19 cellular contexts compared by ENCODE assay signal in genomic region chr3:179056326-179056725, GRCh38. TPM values are rescaled to one million over a fixed set of nuclear protein-coding genes. Genes with fewer than 3 reads are reported as not detected.
DNase-seq lines count a peak whose midpoint lies in the region; ATAC-seq, FAIRE-seq and TF ChIP-seq lines count a peak whose summit lies in the region.
"Had no signal": no experiment of that assay in that cellular context is flagged by ENCODE, and none has a peak within 500 bp of the region (broad histone marks: within the 10 kb centered on the region; RNA-seq: fewer than 3 reads in every experiment).

No MANE protein-coding gene starts in this region.

- no peaks in the 10 kb centered on the region for H3K4me1 ChIP-seq in HepG2 (ENCODE audit: insufficient read depth, low read length)
- H3K4me1 ChIP-seq: Caco-2 had no signal

- peaks cover 4% of the 10 kb centered on the region for H3K4me1 Mint-ChIP-seq in activated naive CD8-positive, alpha-beta T cell treated with anti-CD3 and anti-CD28 coated beads, Interleukin-2, amount 50 U/mL, for 24 hours

- DNase-seq in EH (ENCODE audit: low read depth): peak; percentile 21
- DNase-seq in RPMI7951 (ENCODE audit: low read depth): peak; percentile 95
- DNase-seq in foreskin melanocyte: peak; percentile 84
- no peak for DNase-seq in HepG2 (ENCODE audit: low spot score)
- no peak for DNase-seq in D341Med (ENCODE audit: low spot score)
- DNase-seq in activated naive CD8-positive, alpha-beta T cell treated with anti-CD3 and anti-CD28 coated beads, Interleukin-2, amount 50 U/mL, for 24 hours: no peak
- DNase-seq: 8988T; C1 segment of cervical spinal cord; Caco-2; CD8-positive, alpha-beta T cell; DMS 273 treated with DMSO at 0.1 percent for 48 hours; DMS79; GF-D8; GM23248; H7; HCEC 1CT had no signal

- H3K27me3 Mint-ChIP-seq in activated naive CD8-positive, alpha-beta T cell treated with anti-CD3 and anti-CD28 coated beads, Interleukin-2, amount 50 U/mL, for 24 hours: no peaks in the 10 kb centered on the region

- 100% methylated on average over 1 of the region's 8 CpGs for WGBS in HepG2 (ENCODE audit: low lambda C conversion rate)

- H3K9me3 Mint-ChIP-seq in activated naive CD8-positive, alpha-beta T cell treated with anti-CD3 and anti-CD28 coated beads, Interleukin-2, amount 50 U/mL, for 24 hours: peaks cover 7% of the 10 kb centered on the region
- H3K9me3 Mint-ChIP-seq: CD8-positive, alpha-beta T cell had no signal

- H3K9me3 ChIP-seq in HepG2 (ENCODE audit: low read length): no peaks in the 10 kb centered on the region
- H3K9me3 ChIP-seq: Caco-2 had no signal

- no peak overlapping the region for H3K4me3 ChIP-seq in HepG2 (replicated peaks in 1 of 3; ENCODE audit: insufficient read depth in 1 of 3, low read depth in 2 of 3, low read length in 3 of 3)
- H3K4me3 ChIP-seq: GM23248 had no signal

- H3K36me3 Mint-ChIP-seq in activated naive CD8-positive, alpha-beta T cell treated with anti-CD3 and anti-CD28 coated beads, Interleukin-2, amount 50 U/mL, for 24 hours (ENCODE audit: low read depth): peaks cover 24% of the 10 kb centered on the region

- POLR2A ChIA-PET in HepG2 (lab: Yijun Ruan, JAX): no interaction called here

- no peak overlapping the region for H3K4me3 Mint-ChIP-seq in activated naive CD8-positive, alpha-beta T cell treated with anti-CD3 and anti-CD28 coated beads, Interleukin-2, amount 50 U/mL, for 24 hours
- H3K4me3 Mint-ChIP-seq: CD8-positive, alpha-beta T cell had no signal

- no peak overlapping the region for H3K9ac ChIP-seq in HepG2 (ENCODE audit: insufficient read depth, low read depth, low read length)
- H3K9ac ChIP-seq: GM23248 had no signal

- H2AFZ ChIP-seq in HepG2 (ENCODE audit: low read length): no peak overlapping the region
- H2AFZ ChIP-seq: GM23248 had no signal

- H3K27ac ChIP-seq in HepG2 (ENCODE audit: extremely low read length, insufficient read depth, low read length): no peak overlapping the region
- H3K27ac ChIP-seq: GM23248 had no signal

- no peak for TF ChIP-seq POLR2A in HepG2 (IDR thresholded peaks at IDR 0.05; ENCODE audit: insufficient read depth in 1 of 2, low read depth in 2 of 2, low read length in 2 of 2)

- peaks cover 31% of the 10 kb centered on the region for H3K79me2 ChIP-seq in HepG2 (ENCODE audit: insufficient read depth, low read length)

- H3K27me3 ChIP-seq in HepG2 (ENCODE audit: control insufficient read depth in 1 of 2, insufficient read depth in 2 of 2, low read length in 2 of 2): no peaks in the 10 kb centered on the region

- FAIRE-seq in HepG2 (lab: Jason Lieb, UNC): no peak
- FAIRE-seq: D721Med, GM12891, H1 had no signal

- 0 out of 5 replicates have a peak, but pooled peaks cover 0 to 2% of the 10 kb centered on the region in 2 experiments for H3K36me3 ChIP-seq in HepG2 (replicated peaks in 1 of 2; ENCODE audit: control insufficient read depth in 1 of 2, insufficient read depth in 2 of 2, low read length in 2 of 2)

- intact Hi-C loops in HepG2 (cut with micrococcal nuclease; ENCODE audit: unreplicated experiment): no loop called here

- TF ChIP-seq EP300 in HepG2 (IDR thresholded peaks at IDR 0.05; ENCODE audit: low read depth in 2 of 2, low read length in 2 of 2): no peak
- TF ChIP-seq EP300 in HepG2 (CRISPR knock-in tag; IDR thresholded peaks at IDR 0.05; ENCODE audit: borderline replicate concordance): no peak

- H3K27ac Mint-ChIP-seq in activated naive CD8-positive, alpha-beta T cell treated with anti-CD3 and anti-CD28 coated beads, Interleukin-2, amount 50 U/mL, for 24 hours: no peak overlapping the region
- H3K27ac Mint-ChIP-seq: CD8-positive, alpha-beta T cell had no signal

- no TSS peak for BruUV-seq in HepG2 (replicated peaks; lab: Mats Ljungman, UMichigan)

- in situ Hi-C loops in HepG2 (cut with HindIII; ENCODE audit: extremely low pct_ligation_motif_present, low pct_unique_long_range_greater_than_20kb): no loop called here

- no peaks in the 10 kb centered on the region for H4K20me1 ChIP-seq in HepG2 (ENCODE audit: insufficient read depth, low read length)

- TF ChIP-seq RAD21 in HepG2 (CRISPR knock-in tag; IDR thresholded peaks at IDR 0.05): no peak

- CTCF ChIA-PET in HepG2 (lab: Yijun Ruan, JAX; ENCODE audit: low intra/inter-chr PET ratio, low total read pairs): no interaction called here

- H3K4me2 ChIP-seq in HepG2 (ENCODE audit: low read depth, low read length): no peak overlapping the region

- no peak for ATAC-seq in HepG2
- ATAC-seq in activated naive CD8-positive, alpha-beta T cell treated with anti-CD3 and anti-CD28 coated beads, Interleukin-2, amount 50 U/mL, for 24 hours: no peak
- ATAC-seq: CD8-positive, alpha-beta T cell had no signal

- no peak for TF ChIP-seq CTCF in HepG2 (CRISPR knock-in tag; IDR thresholded peaks at IDR 0.05)

TF ChIP-seq in HepG2, 621 proteins besides CTCF, POLR2A, EP300 and RAD21 (continues in another document):
- TF ChIP-seq ZNF207 (IDR thresholded peaks at IDR 0.05; ENCODE audit: borderline replicate concordance) (no peak), ATF7 (IDR thresholded peaks at IDR 0.05) (no peak), ATF7 (CRISPR knock-in tag; IDR thresholded peaks at IDR 0.05) (no peak), THAP7 (CRISPR knock-in tag; IDR thresholded peaks at IDR 0.05) (no peak), IRX3 (CRISPR knock-in tag; IDR thresholded peaks at IDR 0.05; ENCODE audit: borderline replicate concordance, low read depth) (no peak), ARID3A (IDR thresholded peaks at IDR 0.05; ENCODE audit: low read depth, low read length) (no peak), WIZ (CRISPR knock-in tag; IDR thresholded peaks at IDR 0.05) (no peak), ZFP37 (CRISPR knock-in tag; IDR thresholded peaks at IDR 0.05; ENCODE audit: borderline replicate concordance) (no peak), CBX5 (CRISPR knock-in tag; IDR thresholded peaks at IDR 0.05; ENCODE audit: borderline replicate concordance) (no peak), NONO (IDR thresholded peaks at IDR 0.05) (no peak), NONO (CRISPR knock-in tag; conservative IDR thresholded peaks at IDR 0.05) (no peak), DNMT1 (CRISPR knock-in tag; IDR thresholded peaks at IDR 0.05) (no peak)

RNA-seq across cellular contexts. Expression of gene ZMAT3, which starts 15.3 kb away (rescaled TPM):
- total RNA-seq in RPMI7951 (2014; rRNA removed; shearing (Covaris generic)): 5.1 and 5.8 TPM in 2 replicates
- total RNA-seq in HepG2 (2016; rRNA removed; fragmentation: Illumina TruSeq; extraction: Trizol): 11.4 and 19.4 TPM in 2 replicates
- 0.91 and 1.2 TPM in 2 replicates for total RNA-seq in HepG2 (2016; cell fraction: cytosol; rRNA removed; fragmentation: Illumina TruSeq; extraction: Trizol; ENCODE audit: low read depth)
- total RNA-seq in HepG2 (2016; cell fraction: insoluble cytoplasmic fraction; rRNA removed; fragmentation: Illumina TruSeq; extraction: Trizol): 10.6 and 18.6 TPM in 2 replicates
- total RNA-seq in HepG2 (2016; cell fraction: membrane; rRNA removed; fragmentation: Illumina TruSeq; extraction: Trizol): 6.8 and 7.8 TPM in 2 replicates
- total RNA-seq in HepG2 (2016; cell fraction: nucleus; rRNA removed; fragmentation: Illumina TruSeq; extraction: Trizol): 17.8 and 18.6 TPM in 2 replicates
- polyA plus RNA-seq in HepG2 (2011; rRNA removed): 9.7 and 11.7 TPM in 2 replicates
- 7.1 and 7.5 TPM in 2 replicates for polyA plus RNA-seq in HepG2 (2011; cell fraction: cytosol; rRNA removed)
- polyA plus RNA-seq in HepG2 (2011; cell fraction: nucleus; rRNA removed): 7.9 and 8.6 TPM in 2 replicates
- 7.2 and 8.8 TPM in 2 replicates for polyA plus RNA-seq in HepG2 (2012)
- polyA plus RNA-seq in HepG2 (2016; cell fraction: cytosol; fragmentation: Illumina TruSeq; extraction: Trizol; ENCODE audit: low read depth): 0.79 and 1.1 TPM in 2 replicates
- polyA plus RNA-seq in HepG2 (2016; cell fraction: insoluble cytoplasmic fraction; fragmentation: Illumina TruSeq; extraction: Trizol; ENCODE audit: low read depth): 19.4 and 19.5 TPM in 2 replicates
- 3.4 and 3.7 TPM in 2 replicates for polyA plus RNA-seq in HepG2 (2016; cell fraction: membrane; fragmentation: Illumina TruSeq; extraction: Trizol; ENCODE audit: low read depth)
- 16.4 and 17.0 TPM in 2 replicates for polyA plus RNA-seq in HepG2 (2016; cell fraction: nucleus; fragmentation: Illumina TruSeq; extraction: Trizol; ENCODE audit: insufficient read depth, low read depth)
- 24.1 and 69.6 TPM in 2 replicates for polyA minus RNA-seq in HepG2 (2011; rRNA and poly(A)+ RNA removed; ENCODE audit: low replicate concordance)
- 25.8 and 27.9 TPM in 2 replicates for polyA minus RNA-seq in HepG2 (2011; cell fraction: cytosol; rRNA and poly(A)+ RNA removed)
- polyA minus RNA-seq in HepG2 (2011; cell fraction: nucleus; rRNA and poly(A)+ RNA removed): 35.3 and 38.0 TPM in 2 replicates

Comparison
In these comparisons a context has a peak if more than half of its experiments do, and no peak if none do; other contexts are left out.
1. DNase-seq: peak in EH (single experiment), RPMI7951 (single experiment) and foreskin melanocyte (single experiment); none in HepG2 (single experiment), D341Med (single experiment) and activated naive CD8-positive, alpha-beta T cell treated with anti-CD3 and anti-CD28 coated beads, Interleukin-2, amount 50 U/mL, for 24 hours (single experiment).